Comparison of ENCODE assay signal across 1 cellular context in the genomic region with DNA sequence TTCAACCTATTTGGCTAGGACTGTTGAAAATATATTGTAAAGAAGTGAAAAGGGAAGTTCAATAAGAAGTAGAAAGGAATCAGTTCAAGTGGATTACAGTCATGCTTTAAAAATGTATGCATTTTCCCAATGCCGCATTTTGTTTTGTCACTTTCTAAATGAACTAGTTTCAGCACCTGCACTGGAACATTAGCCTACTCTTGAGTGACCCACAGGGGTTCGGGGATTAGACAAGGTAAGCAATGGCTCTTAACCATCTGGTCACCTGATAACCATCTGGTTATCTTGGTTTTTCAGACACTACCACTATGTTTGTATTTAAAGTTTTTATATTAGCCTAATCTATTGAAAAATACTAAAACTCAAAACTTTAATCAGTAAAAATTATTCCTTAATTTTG.
TF ChIP-seq lines count a peak whose summit lies in the region.

No MANE protein-coding gene starts in this region.

TF ChIP-seq in K562, 482 proteins besides CTCF, POLR2A, EP300 and RAD21 (continued from another document and continues in another):
- TF ChIP-seq, protein P1, sequence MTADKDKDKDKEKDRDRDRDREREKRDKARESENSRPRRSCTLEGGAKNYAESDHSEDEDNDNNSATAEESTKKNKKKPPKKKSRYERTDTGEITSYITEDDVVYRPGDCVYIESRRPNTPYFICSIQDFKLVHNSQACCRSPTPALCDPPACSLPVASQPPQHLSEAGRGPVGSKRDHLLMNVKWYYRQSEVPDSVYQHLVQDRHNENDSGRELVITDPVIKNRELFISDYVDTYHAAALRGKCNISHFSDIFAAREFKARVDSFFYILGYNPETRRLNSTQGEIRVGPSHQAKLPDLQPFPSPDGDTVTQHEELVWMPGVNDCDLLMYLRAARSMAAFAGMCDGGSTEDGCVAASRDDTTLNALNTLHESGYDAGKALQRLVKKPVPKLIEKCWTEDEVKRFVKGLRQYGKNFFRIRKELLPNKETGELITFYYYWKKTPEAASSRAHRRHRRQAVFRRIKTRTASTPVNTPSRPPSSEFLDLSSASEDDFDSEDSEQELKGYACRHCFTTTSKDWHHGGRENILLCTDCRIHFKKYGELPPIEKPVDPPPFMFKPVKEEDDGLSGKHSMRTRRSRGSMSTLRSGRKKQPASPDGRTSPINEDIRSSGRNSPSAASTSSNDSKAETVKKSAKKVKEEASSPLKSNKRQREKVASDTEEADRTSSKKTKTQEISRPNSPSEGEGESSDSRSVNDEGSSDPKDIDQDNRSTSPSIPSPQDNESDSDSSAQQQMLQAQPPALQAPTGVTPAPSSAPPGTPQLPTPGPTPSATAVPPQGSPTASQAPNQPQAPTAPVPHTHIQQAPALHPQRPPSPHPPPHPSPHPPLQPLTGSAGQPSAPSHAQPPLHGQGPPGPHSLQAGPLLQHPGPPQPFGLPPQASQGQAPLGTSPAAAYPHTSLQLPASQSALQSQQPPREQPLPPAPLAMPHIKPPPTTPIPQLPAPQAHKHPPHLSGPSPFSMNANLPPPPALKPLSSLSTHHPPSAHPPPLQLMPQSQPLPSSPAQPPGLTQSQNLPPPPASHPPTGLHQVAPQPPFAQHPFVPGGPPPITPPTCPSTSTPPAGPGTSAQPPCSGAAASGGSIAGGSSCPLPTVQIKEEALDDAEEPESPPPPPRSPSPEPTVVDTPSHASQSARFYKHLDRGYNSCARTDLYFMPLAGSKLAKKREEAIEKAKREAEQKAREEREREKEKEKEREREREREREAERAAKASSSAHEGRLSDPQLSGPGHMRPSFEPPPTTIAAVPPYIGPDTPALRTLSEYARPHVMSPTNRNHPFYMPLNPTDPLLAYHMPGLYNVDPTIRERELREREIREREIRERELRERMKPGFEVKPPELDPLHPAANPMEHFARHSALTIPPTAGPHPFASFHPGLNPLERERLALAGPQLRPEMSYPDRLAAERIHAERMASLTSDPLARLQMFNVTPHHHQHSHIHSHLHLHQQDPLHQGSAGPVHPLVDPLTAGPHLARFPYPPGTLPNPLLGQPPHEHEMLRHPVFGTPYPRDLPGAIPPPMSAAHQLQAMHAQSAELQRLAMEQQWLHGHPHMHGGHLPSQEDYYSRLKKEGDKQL (CRISPR knock-in tag; IDR thresholded peaks at IDR 0.05; ENCODE audit: borderline replicate concordance), result no peak
- TF ChIP-seq TCFL5 (CRISPR knock-in tag; conservative IDR thresholded peaks at IDR 0.05), result no peak
- TF ChIP-seq RB1 (IDR thresholded peaks at IDR 0.05; ENCODE audit: low read depth), result no peak
- TF ChIP-seq FOXJ2 (tag; IDR thresholded peaks at IDR 0.05), result no peak
- 0 out of 2 replicates have a peak, but pooled peaks have one; percentile 21 for TF ChIP-seq CREB1 (IDR thresholded peaks at IDR 0.05)
- TF ChIP-seq CREB1 (CRISPR knock-in tag; IDR thresholded peaks at IDR 0.05), result no peak
- TF ChIP-seq, protein P2, sequence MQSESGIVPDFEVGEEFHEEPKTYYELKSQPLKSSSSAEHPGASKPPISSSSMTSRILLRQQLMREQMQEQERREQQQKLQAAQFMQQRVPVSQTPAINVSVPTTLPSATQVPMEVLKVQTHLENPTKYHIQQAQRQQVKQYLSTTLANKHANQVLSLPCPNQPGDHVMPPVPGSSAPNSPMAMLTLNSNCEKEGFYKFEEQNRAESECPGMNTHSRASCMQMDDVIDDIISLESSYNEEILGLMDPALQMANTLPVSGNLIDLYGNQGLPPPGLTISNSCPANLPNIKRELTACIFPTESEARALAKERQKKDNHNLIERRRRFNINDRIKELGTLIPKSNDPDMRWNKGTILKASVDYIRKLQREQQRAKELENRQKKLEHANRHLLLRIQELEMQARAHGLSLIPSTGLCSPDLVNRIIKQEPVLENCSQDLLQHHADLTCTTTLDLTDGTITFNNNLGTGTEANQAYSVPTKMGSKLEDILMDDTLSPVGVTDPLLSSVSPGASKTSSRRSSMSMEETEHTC (IDR thresholded peaks at IDR 0.05), result no peak
- no peak for TF ChIP-seq MYBL2 (IDR thresholded peaks at IDR 0.05; ENCODE audit: low read depth)
- TF ChIP-seq MYBL2 (CRISPR knock-in tag; IDR thresholded peaks at IDR 0.05; ENCODE audit: borderline replicate concordance), result no peak
- no peak for TF ChIP-seq MBD2 (IDR thresholded peaks at IDR 0.05; ENCODE audit: borderline replicate concordance, low read depth)
- TF ChIP-seq PHB2 (IDR thresholded peaks at IDR 0.05; ENCODE audit: low read depth), result peak; percentile 83
- TF ChIP-seq, protein P3, sequence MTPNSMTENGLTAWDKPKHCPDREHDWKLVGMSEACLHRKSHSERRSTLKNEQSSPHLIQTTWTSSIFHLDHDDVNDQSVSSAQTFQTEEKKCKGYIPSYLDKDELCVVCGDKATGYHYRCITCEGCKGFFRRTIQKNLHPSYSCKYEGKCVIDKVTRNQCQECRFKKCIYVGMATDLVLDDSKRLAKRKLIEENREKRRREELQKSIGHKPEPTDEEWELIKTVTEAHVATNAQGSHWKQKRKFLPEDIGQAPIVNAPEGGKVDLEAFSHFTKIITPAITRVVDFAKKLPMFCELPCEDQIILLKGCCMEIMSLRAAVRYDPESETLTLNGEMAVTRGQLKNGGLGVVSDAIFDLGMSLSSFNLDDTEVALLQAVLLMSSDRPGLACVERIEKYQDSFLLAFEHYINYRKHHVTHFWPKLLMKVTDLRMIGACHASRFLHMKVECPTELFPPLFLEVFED (CRISPR knock-in tag; conservative IDR thresholded peaks at IDR 0.05), result no peak
- TF ChIP-seq, protein P4, sequence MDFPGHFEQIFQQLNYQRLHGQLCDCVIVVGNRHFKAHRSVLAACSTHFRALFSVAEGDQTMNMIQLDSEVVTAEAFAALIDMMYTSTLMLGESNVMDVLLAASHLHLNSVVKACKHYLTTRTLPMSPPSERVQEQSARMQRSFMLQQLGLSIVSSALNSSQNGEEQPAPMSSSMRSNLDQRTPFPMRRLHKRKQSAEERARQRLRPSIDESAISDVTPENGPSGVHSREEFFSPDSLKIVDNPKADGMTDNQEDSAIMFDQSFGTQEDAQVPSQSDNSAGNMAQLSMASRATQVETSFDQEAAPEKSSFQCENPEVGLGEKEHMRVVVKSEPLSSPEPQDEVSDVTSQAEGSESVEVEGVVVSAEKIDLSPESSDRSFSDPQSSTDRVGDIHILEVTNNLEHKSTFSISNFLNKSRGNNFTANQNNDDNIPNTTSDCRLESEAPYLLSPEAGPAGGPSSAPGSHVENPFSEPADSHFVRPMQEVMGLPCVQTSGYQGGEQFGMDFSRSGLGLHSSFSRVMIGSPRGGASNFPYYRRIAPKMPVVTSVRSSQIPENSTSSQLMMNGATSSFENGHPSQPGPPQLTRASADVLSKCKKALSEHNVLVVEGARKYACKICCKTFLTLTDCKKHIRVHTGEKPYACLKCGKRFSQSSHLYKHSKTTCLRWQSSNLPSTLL (IDR thresholded peaks at IDR 0.05), result no peak
- peak; percentile 80 to 87 for TF ChIP-seq KDM1A (IDR thresholded peaks at IDR 0.05)
- TF ChIP-seq ASH1L (IDR thresholded peaks at IDR 0.05; ENCODE audit: borderline replicate concordance, low read depth, partially characterized antibody), result no peak
- no peak for TF ChIP-seq PCBP2 (IDR thresholded peaks at IDR 0.05; ENCODE audit: low read depth, low read length, poor library complexity, severe bottlenecking)
- TF ChIP-seq, protein P5, sequence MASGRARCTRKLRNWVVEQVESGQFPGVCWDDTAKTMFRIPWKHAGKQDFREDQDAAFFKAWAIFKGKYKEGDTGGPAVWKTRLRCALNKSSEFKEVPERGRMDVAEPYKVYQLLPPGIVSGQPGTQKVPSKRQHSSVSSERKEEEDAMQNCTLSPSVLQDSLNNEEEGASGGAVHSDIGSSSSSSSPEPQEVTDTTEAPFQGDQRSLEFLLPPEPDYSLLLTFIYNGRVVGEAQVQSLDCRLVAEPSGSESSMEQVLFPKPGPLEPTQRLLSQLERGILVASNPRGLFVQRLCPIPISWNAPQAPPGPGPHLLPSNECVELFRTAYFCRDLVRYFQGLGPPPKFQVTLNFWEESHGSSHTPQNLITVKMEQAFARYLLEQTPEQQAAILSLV (tag; IDR thresholded peaks at IDR 0.05), result no peak
- TF ChIP-seq RBM14 (IDR thresholded peaks at IDR 0.05; ENCODE audit: borderline replicate concordance, insufficient read depth, low read depth, low read length), result no peak
- TF ChIP-seq SMARCE1 (IDR thresholded peaks at IDR 0.05), result peak; percentile 73
- no peak for TF ChIP-seq ZNF696 (CRISPR knock-in tag; conservative IDR thresholded peaks at IDR 0.05)
- TF ChIP-seq, protein P6, sequence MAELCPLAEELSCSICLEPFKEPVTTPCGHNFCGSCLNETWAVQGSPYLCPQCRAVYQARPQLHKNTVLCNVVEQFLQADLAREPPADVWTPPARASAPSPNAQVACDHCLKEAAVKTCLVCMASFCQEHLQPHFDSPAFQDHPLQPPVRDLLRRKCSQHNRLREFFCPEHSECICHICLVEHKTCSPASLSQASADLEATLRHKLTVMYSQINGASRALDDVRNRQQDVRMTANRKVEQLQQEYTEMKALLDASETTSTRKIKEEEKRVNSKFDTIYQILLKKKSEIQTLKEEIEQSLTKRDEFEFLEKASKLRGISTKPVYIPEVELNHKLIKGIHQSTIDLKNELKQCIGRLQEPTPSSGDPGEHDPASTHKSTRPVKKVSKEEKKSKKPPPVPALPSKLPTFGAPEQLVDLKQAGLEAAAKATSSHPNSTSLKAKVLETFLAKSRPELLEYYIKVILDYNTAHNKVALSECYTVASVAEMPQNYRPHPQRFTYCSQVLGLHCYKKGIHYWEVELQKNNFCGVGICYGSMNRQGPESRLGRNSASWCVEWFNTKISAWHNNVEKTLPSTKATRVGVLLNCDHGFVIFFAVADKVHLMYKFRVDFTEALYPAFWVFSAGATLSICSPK (IDR thresholded peaks at IDR 0.05; ENCODE audit: borderline replicate concordance), result no peak
- TF ChIP-seq BRD9 (IDR thresholded peaks at IDR 0.05; ENCODE audit: low read depth, partially characterized antibody), result peak; percentile 38
- no peak for TF ChIP-seq CAMTA2 (CRISPR knock-in tag; conservative IDR thresholded peaks at IDR 0.05)
- TF ChIP-seq ZNF316 (IDR thresholded peaks at IDR 0.05), result no peak
- TF ChIP-seq FOXA1 (IDR thresholded peaks at IDR 0.05; ENCODE audit: borderline replicate concordance), result no peak
- TF ChIP-seq TEAD4 (IDR thresholded peaks at IDR 0.05; ENCODE audit: low read length), result peak; percentile 97
- no peak for TF ChIP-seq TEAD4 (CRISPR knock-in tag; IDR thresholded peaks at IDR 0.05; ENCODE audit: borderline replicate concordance)
- TF ChIP-seq LEF1 (IDR thresholded peaks at IDR 0.05), result 0 out of 2 replicates have a peak, but pooled peaks have one; percentile 49
- TF ChIP-seq FOXM1 (IDR thresholded peaks at IDR 0.05; ENCODE audit: low read depth), result peak; percentile 70; the same call in 1 of the 2 replicates
- no peak for TF ChIP-seq FOXM1 (CRISPR knock-in tag; IDR thresholded peaks at IDR 0.05; ENCODE audit: low read depth)
- no peak for TF ChIP-seq MXI1 (IDR thresholded peaks at IDR 0.05; ENCODE audit: low read depth, low read length)
- TF ChIP-seq, protein P7, sequence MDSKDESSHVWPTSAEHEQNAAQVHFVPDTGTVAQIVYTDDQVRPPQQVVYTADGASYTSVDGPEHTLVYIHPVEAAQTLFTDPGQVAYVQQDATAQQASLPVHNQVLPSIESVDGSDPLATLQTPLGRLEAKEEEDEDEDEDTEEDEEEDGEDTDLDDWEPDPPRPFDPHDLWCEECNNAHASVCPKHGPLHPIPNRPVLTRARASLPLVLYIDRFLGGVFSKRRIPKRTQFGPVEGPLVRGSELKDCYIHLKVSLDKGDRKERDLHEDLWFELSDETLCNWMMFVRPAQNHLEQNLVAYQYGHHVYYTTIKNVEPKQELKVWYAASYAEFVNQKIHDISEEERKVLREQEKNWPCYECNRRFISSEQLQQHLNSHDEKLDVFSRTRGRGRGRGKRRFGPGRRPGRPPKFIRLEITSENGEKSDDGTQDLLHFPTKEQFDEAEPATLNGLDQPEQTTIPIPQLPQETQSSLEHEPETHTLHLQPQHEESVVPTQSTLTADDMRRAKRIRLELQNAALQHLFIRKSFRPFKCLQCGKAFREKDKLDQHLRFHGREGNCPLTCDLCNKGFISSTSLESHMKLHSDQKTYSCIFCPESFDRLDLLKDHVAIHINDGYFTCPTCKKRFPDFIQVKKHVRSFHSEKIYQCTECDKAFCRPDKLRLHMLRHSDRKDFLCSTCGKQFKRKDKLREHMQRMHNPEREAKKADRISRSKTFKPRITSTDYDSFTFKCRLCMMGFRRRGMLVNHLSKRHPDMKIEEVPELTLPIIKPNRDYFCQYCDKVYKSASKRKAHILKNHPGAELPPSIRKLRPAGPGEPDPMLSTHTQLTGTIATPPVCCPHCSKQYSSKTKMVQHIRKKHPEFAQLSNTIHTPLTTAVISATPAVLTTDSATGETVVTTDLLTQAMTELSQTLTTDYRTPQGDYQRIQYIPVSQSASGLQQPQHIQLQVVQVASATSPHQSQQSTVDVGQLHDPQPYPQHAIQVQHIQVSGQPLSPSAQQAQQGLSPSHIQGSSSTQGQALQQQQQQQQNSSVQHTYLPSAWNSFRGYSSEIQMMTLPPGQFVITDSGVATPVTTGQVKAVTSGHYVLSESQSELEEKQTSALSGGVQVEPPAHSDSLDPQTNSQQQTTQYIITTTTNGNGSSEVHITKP (IDR thresholded peaks at IDR 0.05; ENCODE audit: partially characterized antibody), result no peak
- TF ChIP-seq STAT5A (IDR thresholded peaks at IDR 0.05; ENCODE audit: borderline replicate concordance, low read length), result peak; percentile 87
- TF ChIP-seq KAT8 (IDR thresholded peaks at IDR 0.05; ENCODE audit: low read depth), result no peak
- TF ChIP-seq ZNF224 (CRISPR knock-in tag; IDR thresholded peaks at IDR 0.05), result no peak
- TF ChIP-seq NCOR1 (IDR thresholded peaks at IDR 0.05), result peak; percentile 86
- TF ChIP-seq CREBBP (IDR thresholded peaks at IDR 0.05; ENCODE audit: low read depth, low read length), result no peak
- TF ChIP-seq BACH1 (tag; IDR thresholded peaks at IDR 0.05), result no peak
- no peak for TF ChIP-seq NR2C2 (CRISPR knock-in tag; IDR thresholded peaks at IDR 0.05)
- TF ChIP-seq NR2C2 (tag; IDR thresholded peaks at IDR 0.05), result no peak
- TF ChIP-seq, protein P8, sequence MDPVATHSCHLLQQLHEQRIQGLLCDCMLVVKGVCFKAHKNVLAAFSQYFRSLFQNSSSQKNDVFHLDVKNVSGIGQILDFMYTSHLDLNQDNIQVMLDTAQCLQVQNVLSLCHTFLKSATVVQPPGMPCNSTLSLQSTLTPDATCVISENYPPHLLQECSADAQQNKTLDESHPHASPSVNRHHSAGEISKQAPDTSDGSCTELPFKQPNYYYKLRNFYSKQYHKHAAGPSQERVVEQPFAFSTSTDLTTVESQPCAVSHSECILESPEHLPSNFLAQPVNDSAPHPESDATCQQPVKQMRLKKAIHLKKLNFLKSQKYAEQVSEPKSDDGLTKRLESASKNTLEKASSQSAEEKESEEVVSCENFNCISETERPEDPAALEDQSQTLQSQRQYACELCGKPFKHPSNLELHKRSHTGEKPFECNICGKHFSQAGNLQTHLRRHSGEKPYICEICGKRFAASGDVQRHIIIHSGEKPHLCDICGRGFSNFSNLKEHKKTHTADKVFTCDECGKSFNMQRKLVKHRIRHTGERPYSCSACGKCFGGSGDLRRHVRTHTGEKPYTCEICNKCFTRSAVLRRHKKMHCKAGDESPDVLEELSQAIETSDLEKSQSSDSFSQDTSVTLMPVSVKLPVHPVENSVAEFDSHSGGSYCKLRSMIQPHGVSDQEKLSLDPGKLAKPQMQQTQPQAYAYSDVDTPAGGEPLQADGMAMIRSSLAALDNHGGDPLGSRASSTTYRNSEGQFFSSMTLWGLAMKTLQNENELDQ (CRISPR knock-in tag; IDR thresholded peaks at IDR 0.05; ENCODE audit: borderline replicate concordance), result no peak
- peak; percentile 13 for TF ChIP-seq MEIS2 (IDR thresholded peaks at IDR 0.05; ENCODE audit: partially characterized antibody)
- TF ChIP-seq MAFG (tag; conservative IDR thresholded peaks at IDR 0.05), result no peak
- TF ChIP-seq ILK (tag; IDR thresholded peaks at IDR 0.05; ENCODE audit: borderline replicate concordance, low read depth), result no peak
- no peak for TF ChIP-seq NCOA2 (IDR thresholded peaks at IDR 0.05; ENCODE audit: partially characterized antibody in 2 of 2)
- no peak for TF ChIP-seq MTA1 (IDR thresholded peaks at IDR 0.05; ENCODE audit: borderline replicate concordance)
